ENCODE assay signal across 8 cellular contexts in the genomic region with DNA sequence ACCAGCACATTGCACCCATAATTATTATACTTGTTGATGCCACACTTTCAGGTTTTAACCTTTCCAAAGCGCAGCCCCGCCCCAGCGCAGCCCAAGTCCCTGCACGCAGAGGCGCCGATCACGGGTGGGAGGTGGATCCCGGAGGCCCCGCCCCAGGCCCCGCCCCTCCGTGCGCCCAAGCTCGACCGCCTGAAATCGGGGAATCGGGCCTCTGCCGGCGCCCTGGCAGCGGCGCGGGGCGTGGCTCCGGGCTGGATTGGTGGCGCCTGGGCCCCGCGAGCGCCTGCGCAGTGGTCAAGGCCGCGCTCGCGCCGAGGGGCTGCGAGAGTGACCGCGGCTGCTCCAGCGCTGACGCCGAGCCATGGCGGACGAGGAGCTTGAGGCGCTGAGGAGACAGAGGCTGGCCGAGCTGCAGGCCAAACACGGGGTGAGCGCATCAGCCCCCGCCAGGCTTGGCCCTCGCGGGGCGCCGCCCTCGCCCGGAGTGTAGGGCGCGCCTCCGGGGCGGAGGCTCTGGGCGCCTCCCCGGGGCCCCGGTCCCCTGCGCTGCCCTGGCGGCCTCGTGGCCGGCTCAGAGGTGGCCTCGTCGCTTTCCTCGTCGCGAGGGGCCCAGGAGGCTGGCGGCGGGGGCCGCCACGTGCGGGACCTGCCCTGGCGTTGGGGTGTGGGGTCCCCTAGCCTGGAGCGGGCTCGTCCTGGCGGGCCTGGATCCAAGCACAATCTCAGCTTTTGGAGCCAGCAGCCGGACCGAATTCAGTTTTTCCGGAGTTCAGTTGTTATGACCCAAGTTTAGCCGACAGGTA. TPM values are rescaled to one million over a fixed set of nuclear protein-coding genes. Genes with fewer than 3 reads are reported as not detected.
DNase-seq lines count a peak whose midpoint lies in the region; ATAC-seq and TF ChIP-seq lines count a peak whose summit lies in the region.

A gene with protein sequence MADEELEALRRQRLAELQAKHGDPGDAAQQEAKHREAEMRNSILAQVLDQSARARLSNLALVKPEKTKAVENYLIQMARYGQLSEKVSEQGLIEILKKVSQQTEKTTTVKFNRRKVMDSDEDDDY (plus strand): TSS at position 290 of the 803 bp plus-strand sequence. CDS start 72 bp downstream, at position 362.

- peak within 1 kb of the TSS; percentile 86 to 94 for H3K4me3 ChIP-seq in muscle layer of colon (ENCODE audit: low read depth in 1 of 2, low read length in 2 of 2)

- no peaks in the 10 kb centered on the region for H3K9me3 ChIP-seq in muscle layer of colon (ENCODE audit: low read length)

- DNase-seq in DMS79 (lab: John Stamatoyannopoulos, UW) (peak; percentile 87), KG1 (lab: John Stamatoyannopoulos, UW) (peak; percentile 84)
- peak; percentile 98 for DNase-seq in activated T-cell treated with anti-CD3 and anti-CD28 coated beads, Interleukin-2, amount 50 U/mL, for 48 hours
- DNase-seq in stimulated activated CD8-positive, alpha-beta memory T cell treated with anti-CD3 and anti-CD28 coated beads, Interleukin-7, amount 100 ng/mL, for 1 hour (ENCODE audit: low read depth in 2 of 2) = peak; percentile 91 to 95

- H3K27me3 ChIP-seq in muscle layer of colon (ENCODE audit: control insufficient read depth in 1 of 2, insufficient read depth in 2 of 2, low read length in 2 of 2) = no peaks in the 10 kb centered on the region

- ATAC-seq in GM21737 (IDR thresholded peaks at IDR 0.05; ENCODE audit: unreplicated experiment) (peak; percentile 88), esophagus mucosa (peak; percentile 99)

- peaks cover 18% of the 10 kb centered on the region for H3K4me1 ChIP-seq in muscle layer of colon (ENCODE audit: insufficient read depth, low read length)

- H3K27ac ChIP-seq in muscle layer of colon (ENCODE audit: low read depth, low read length) = peak within 1 kb of the TSS; percentile 87

- peaks cover 3% of the 10 kb centered on the region for H3K36me3 ChIP-seq in muscle layer of colon (ENCODE audit: insufficient read depth, low read length)

- peak within 1 kb of the TSS; percentile 62 for H3K9ac ChIP-seq in muscle layer of colon (ENCODE audit: low read length)

TF ChIP-seq in PFSK-1, 5 proteins besides CTCF, POLR2A, EP300 and RAD21:
- peak; percentile 78 for TF ChIP-seq POLR2AphosphoS5 (IDR thresholded peaks at IDR 0.05; ENCODE audit: low read depth, low read length)
- peak; percentile 58; the same call in 1 of the 2 replicates for TF ChIP-seq TAF1 (IDR thresholded peaks at IDR 0.05; ENCODE audit: borderline replicate concordance, insufficient read depth, low read length)
- TF ChIP-seq, protein P1, sequence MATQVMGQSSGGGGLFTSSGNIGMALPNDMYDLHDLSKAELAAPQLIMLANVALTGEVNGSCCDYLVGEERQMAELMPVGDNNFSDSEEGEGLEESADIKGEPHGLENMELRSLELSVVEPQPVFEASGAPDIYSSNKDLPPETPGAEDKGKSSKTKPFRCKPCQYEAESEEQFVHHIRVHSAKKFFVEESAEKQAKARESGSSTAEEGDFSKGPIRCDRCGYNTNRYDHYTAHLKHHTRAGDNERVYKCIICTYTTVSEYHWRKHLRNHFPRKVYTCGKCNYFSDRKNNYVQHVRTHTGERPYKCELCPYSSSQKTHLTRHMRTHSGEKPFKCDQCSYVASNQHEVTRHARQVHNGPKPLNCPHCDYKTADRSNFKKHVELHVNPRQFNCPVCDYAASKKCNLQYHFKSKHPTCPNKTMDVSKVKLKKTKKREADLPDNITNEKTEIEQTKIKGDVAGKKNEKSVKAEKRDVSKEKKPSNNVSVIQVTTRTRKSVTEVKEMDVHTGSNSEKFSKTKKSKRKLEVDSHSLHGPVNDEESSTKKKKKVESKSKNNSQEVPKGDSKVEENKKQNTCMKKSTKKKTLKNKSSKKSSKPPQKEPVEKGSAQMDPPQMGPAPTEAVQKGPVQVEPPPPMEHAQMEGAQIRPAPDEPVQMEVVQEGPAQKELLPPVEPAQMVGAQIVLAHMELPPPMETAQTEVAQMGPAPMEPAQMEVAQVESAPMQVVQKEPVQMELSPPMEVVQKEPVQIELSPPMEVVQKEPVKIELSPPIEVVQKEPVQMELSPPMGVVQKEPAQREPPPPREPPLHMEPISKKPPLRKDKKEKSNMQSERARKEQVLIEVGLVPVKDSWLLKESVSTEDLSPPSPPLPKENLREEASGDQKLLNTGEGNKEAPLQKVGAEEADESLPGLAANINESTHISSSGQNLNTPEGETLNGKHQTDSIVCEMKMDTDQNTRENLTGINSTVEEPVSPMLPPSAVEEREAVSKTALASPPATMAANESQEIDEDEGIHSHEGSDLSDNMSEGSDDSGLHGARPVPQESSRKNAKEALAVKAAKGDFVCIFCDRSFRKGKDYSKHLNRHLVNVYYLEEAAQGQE (IDR thresholded peaks at IDR 0.05; ENCODE audit: insufficient read depth in 1 of 2, low read depth in 2 of 2, low read length in 2 of 2) = no peak

RNA-seq across cellular contexts. Expression of the gene that starts here (rescaled TPM):
- 490 TPM for polyA plus RNA-seq in PFSK-1 (2012; ENCODE audit: insufficient read length, low read depth)
- total RNA-seq in esophagus mucosa = 84.8 TPM

Comparison
In these comparisons a context has a peak if more than half of its experiments do, and no peak if none do; other contexts are left out.
1. Peak in every context shown above with its lines: DNase-seq, ATAC-seq, H3K4me3 ChIP-seq and H3K27ac ChIP-seq.